ENCODE assay signal across 15 cellular contexts in the genomic region with DNA sequence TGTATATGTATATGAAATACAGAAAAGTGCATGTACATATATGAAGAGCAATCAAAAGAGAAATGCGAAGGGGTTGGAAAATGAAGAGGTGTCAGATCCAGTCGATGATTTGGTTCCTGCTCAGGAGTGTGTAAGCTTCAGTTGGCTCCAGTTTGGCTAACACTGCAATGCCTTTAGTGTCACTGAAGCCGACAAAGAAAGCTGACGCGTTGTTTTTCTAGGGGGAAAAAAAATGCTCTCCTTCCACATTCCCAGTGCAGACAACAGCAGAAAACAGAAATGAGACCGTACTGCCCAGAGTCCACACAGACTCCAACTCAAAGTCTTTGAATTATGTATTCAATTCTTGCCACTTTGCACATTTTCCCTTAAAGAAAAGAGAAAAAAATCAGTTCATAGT.
"Had no signal": no experiment of that assay in that cellular context is flagged by ENCODE, and none has a peak within 500 bp of the region (broad histone marks: within the 10 kb centered on the region; RNA-seq: fewer than 3 reads in every experiment).

No MANE protein-coding gene starts in this region.

- H3K9me3 Mint-ChIP-seq: activated B cell treated with CpG ODN at 0.5 μM for 24 hours; activated CD4-positive, alpha-beta T cell treated with anti-CD3 and anti-CD28 coated beads, Interleukin-2, amount 10 ng/mL, durations not matched to agents 24 days and 14 days; stimulated activated effector memory CD8-positive, alpha-beta T cell treated with anti-CD3 and anti-CD28 coated beads, Interleukin-12 subunit alpha, Interleukin-12 subunit beta, amount 100 ng/mL, for 72 hours; T-helper 1 cell treated with Interleukin-12 subunit alpha and Interleukin-12 subunit beta and Interleukin-4 antibody, amounts not matched to agents 30 μg/mL and 1 μg/mL, for 36 hours had no signal

- H3K4me1 Mint-ChIP-seq: activated B cell treated with CpG ODN at 0.5 μM for 24 hours; stimulated activated effector memory CD8-positive, alpha-beta T cell treated with anti-CD3 and anti-CD28 coated beads, Interleukin-12 subunit alpha, Interleukin-12 subunit beta, amount 100 ng/mL, for 72 hours had no signal

- H3K36me3 Mint-ChIP-seq: activated naive CD8-positive, alpha-beta T cell; naive thymus-derived CD4-positive, alpha-beta T cell; stimulated activated effector memory CD8-positive, alpha-beta T cell treated with anti-CD3 and anti-CD28 coated beads, Interleukin-12 subunit alpha, Interleukin-12 subunit beta, amount 100 ng/mL, for 72 hours had no signal

- H3K27me3 Mint-ChIP-seq: activated B cell treated with CpG ODN at 0.5 μM for 24 hours; activated naive CD8-positive, alpha-beta T cell; naive thymus-derived CD4-positive, alpha-beta T cell had no signal

- H3K4me3 Mint-ChIP-seq: activated B cell treated with CpG ODN at 0.5 μM for 24 hours; activated CD4-positive, alpha-beta T cell treated with anti-CD3 and anti-CD28 coated beads, Interleukin-2, amount 10 ng/mL, durations not matched to agents 24 days and 14 days; activated naive CD8-positive, alpha-beta T cell; naive thymus-derived CD4-positive, alpha-beta T cell; stimulated activated effector memory CD8-positive, alpha-beta T cell treated with anti-CD3 and anti-CD28 coated beads, Interleukin-12 subunit alpha, Interleukin-12 subunit beta, amount 100 ng/mL, for 72 hours; T-helper 1 cell treated with Interleukin-12 subunit alpha and Interleukin-12 subunit beta and Interleukin-4 antibody, amounts not matched to agents 30 μg/mL and 1 μg/mL, for 36 hours had no signal

- H3K27ac ChIP-seq: epithelial cell of prostate had no signal

- ATAC-seq: left lobe of liver; mucosa of descending colon; naive thymus-derived CD4-positive, alpha-beta T cell; stimulated activated effector memory CD8-positive, alpha-beta T cell treated with anti-CD3 and anti-CD28 coated beads, Interleukin-12 subunit alpha, Interleukin-12 subunit beta, amount 100 ng/mL, for 72 hours had no signal

- H3K27ac Mint-ChIP-seq: activated B cell treated with CpG ODN at 0.5 μM for 24 hours; activated CD4-positive, alpha-beta T cell treated with anti-CD3 and anti-CD28 coated beads, Interleukin-2, amount 10 ng/mL, durations not matched to agents 24 days and 14 days; activated naive CD8-positive, alpha-beta T cell; naive thymus-derived CD4-positive, alpha-beta T cell; stimulated activated effector memory CD8-positive, alpha-beta T cell treated with anti-CD3 and anti-CD28 coated beads, Interleukin-12 subunit alpha, Interleukin-12 subunit beta, amount 100 ng/mL, for 72 hours; T-helper 1 cell treated with Interleukin-12 subunit alpha and Interleukin-12 subunit beta and Interleukin-4 antibody, amounts not matched to agents 30 μg/mL and 1 μg/mL, for 36 hours had no signal

- DNase-seq: activated B cell treated with CpG ODN at 0.5 μM for 24 hours; activated CD4-positive, alpha-beta T cell treated with anti-CD3 and anti-CD28 coated beads, Interleukin-2, amount 10 ng/mL, durations not matched to agents 24 days and 14 days; activated CD8-positive, alpha-beta memory T cell treated with anti-CD3 and anti-CD28 coated beads, Interleukin-2, amount 50 U/mL, for 48 hours; activated gamma-delta T cell treated with Interleukin-2 at 50 U/mL for 16 hours; dermis blood vessel endothelial cell; mammary epithelial cell; mucosa of descending colon; naive thymus-derived CD4-positive, alpha-beta T cell; stimulated activated CD4-positive, alpha-beta T cell treated with anti-CD3 and anti-CD28 coated beads, Interleukin-12 subunit alpha, Interleukin-12 subunit beta, amount 100 ng/mL, for 4 hours; stimulated activated CD4-positive, alpha-beta T cell treated with anti-CD3 and anti-CD28 coated beads, Interleukin-2, amount 100 ng/mL, for 24 hours had no signal

- H3K9me3 ChIP-seq: mucosa of descending colon had no signal

- H3K4me3 ChIP-seq: mucosa of descending colon had no signal
